In the genomic region with DNA sequence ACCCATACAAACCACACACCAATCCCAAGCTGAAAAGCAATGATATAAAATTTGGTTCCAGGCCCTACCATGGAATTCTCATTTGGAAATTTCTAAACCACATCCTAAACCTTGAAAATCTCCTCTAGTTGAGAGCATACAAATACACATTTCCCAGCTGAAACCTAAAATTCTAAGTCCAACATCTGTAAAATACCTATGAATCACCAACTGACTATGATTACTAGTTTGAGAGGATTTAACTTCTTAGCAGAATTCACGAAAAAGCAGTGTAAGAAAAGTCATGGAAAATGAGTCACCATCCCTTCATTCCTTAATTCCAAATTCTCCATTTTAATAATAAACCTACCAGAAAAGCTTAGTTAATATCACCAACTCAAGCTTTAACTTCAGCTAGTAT, we compare ENCODE assay signal across 16 cellular contexts. TPM values are rescaled to one million over a fixed set of nuclear protein-coding genes. Genes with fewer than 3 reads are reported as not detected.
A peak's percentile ranks its signal among the peaks of the same experiment; 100 is the strongest.
DNase-seq lines count a peak whose midpoint lies in the region; ATAC-seq lines count a peak whose summit lies in the region.
"Had no signal": no experiment of that assay in that cellular context is flagged by ENCODE, and none has a peak within 500 bp of the region (broad histone marks: within the 10 kb centered on the region; RNA-seq: fewer than 3 reads in every experiment).

No MANE protein-coding gene starts in this region.

- H3K4me3 Mint-ChIP-seq in activated CD8-positive, alpha-beta memory T cell treated with anti-CD3 and anti-CD28 coated beads, Interleukin-2, amount 10 ng/mL, durations not matched to agents 7 days and 5 days = no peak overlapping the region
- H3K4me3 Mint-ChIP-seq: B cell had no signal

- peak overlapping the region; percentile 15 for H3K9ac ChIP-seq in skeletal muscle satellite cell (ENCODE audit: low read depth, low read length)

- ATAC-seq in activated CD8-positive, alpha-beta memory T cell treated with anti-CD3 and anti-CD28 coated beads, Interleukin-2, amount 10 ng/mL, durations not matched to agents 7 days and 5 days = no peak
- ATAC-seq: gastroesophageal sphincter, left lung had no signal

- peak overlapping the region; percentile 21 for H3K4me2 ChIP-seq in skeletal muscle satellite cell (ENCODE audit: low read length)

- H3K4me3 ChIP-seq in skeletal muscle satellite cell (ENCODE audit: low read length) = no peak overlapping the region
- H3K4me3 ChIP-seq: gastroesophageal sphincter, left lung had no signal

- peaks cover 37% of the 10 kb centered on the region for H3K4me1 ChIP-seq in skeletal muscle satellite cell (ENCODE audit: control insufficient read depth, insufficient read depth, low read length)

- H3K27me3 Mint-ChIP-seq in activated CD8-positive, alpha-beta memory T cell treated with anti-CD3 and anti-CD28 coated beads, Interleukin-2, amount 10 ng/mL, durations not matched to agents 7 days and 5 days = no peaks in the 10 kb centered on the region
- H3K27me3 Mint-ChIP-seq: B cell had no signal

- H3K9me3 ChIP-seq in skeletal muscle satellite cell (replicated peaks; ENCODE audit: low read length) = no peaks in the 10 kb centered on the region
- H3K9me3 ChIP-seq: gastroesophageal sphincter, left lung had no signal

- DNase-seq in activated CD8-positive, alpha-beta memory T cell treated with anti-CD3 and anti-CD28 coated beads, Interleukin-2, amount 10 ng/mL, durations not matched to agents 7 days and 5 days = no peak
- DNase-seq in activated CD8-positive, alpha-beta memory T cell treated with anti-CD3 and anti-CD28 coated beads for 24 hours = no peak
- DNase-seq in LHCN-M2 (ENCODE audit: low read depth) = peak; percentile 88
- peak; percentile 69 for DNase-seq in dedifferentiated amniotic fluid mesenchymal stem cell (ENCODE audit: extremely low spot score)
- no peak for DNase-seq in Ammon's horn (ENCODE audit: low spot score)
- DNase-seq in NCI-H2029 (lab: John Stamatoyannopoulos, UW) = no peak
- no peak for DNase-seq in middle frontal gyrus (ENCODE audit: extremely low spot score, low spot score)
- DNase-seq: left lung; NCI-H2107; occipital lobe; OCI-M1; stimulated activated CD4-positive, alpha-beta T cell treated with anti-CD3 and anti-CD28 coated beads, Interleukin-2, amount 100 ng/mL, for 48 hours; T1000 had no signal

- H3K36me3 Mint-ChIP-seq in activated CD8-positive, alpha-beta memory T cell treated with anti-CD3 and anti-CD28 coated beads, Interleukin-2, amount 10 ng/mL, durations not matched to agents 7 days and 5 days = peaks cover 43% of the 10 kb centered on the region

- H3K27me3 ChIP-seq in skeletal muscle satellite cell (ENCODE audit: control insufficient read depth, insufficient read depth, low read length) = no peaks in the 10 kb centered on the region
- H3K27me3 ChIP-seq: gastroesophageal sphincter, left lung had no signal

- peaks cover 51% of the 10 kb centered on the region for H3K4me1 Mint-ChIP-seq in activated CD8-positive, alpha-beta memory T cell treated with anti-CD3 and anti-CD28 coated beads, Interleukin-2, amount 10 ng/mL, durations not matched to agents 7 days and 5 days

- H3K27ac Mint-ChIP-seq in activated CD8-positive, alpha-beta memory T cell treated with anti-CD3 and anti-CD28 coated beads, Interleukin-2, amount 10 ng/mL, durations not matched to agents 7 days and 5 days = peak overlapping the region; percentile 44
- H3K27ac Mint-ChIP-seq: B cell had no signal

- no peaks in the 10 kb centered on the region for H3K9me3 Mint-ChIP-seq in activated CD8-positive, alpha-beta memory T cell treated with anti-CD3 and anti-CD28 coated beads, Interleukin-2, amount 10 ng/mL, durations not matched to agents 7 days and 5 days (ENCODE audit: low read depth)

- CTCF ChIA-PET in activated CD8-positive, alpha-beta memory T cell treated with anti-CD3 and anti-CD28 coated beads, Interleukin-2, amount 10 ng/mL, durations not matched to agents 7 days and 5 days (lab: Charles Lee) = interaction anchor here (0.7 to 3.5 kb wide), 9 partner anchors 8 to 128 kb away, joined by 3 to 20 read pairs (median 3); partner anchors contain the start of genes NOL7 and RANBP9

- H3K36me3 ChIP-seq in skeletal muscle satellite cell (ENCODE audit: insufficient read depth, low read length) = no peaks in the 10 kb centered on the region
- H3K36me3 ChIP-seq: gastroesophageal sphincter had no signal

RNA-seq across cellular contexts. Expression of gene RANBP9, which starts 15.4 kb away (rescaled TPM):
- total RNA-seq in activated CD8-positive, alpha-beta memory T cell treated with anti-CD3 and anti-CD28 coated beads, Interleukin-2, amount 10 ng/mL, durations not matched to agents 7 days and 5 days = 10 to 100 TPM; 57.2 to 74.3 TPM
- total RNA-seq in LHCN-M2 (2014; rRNA removed) = 25.5 and 35.9 TPM in 2 replicates
- polyA plus RNA-seq in LHCN-M2 (2012) = 24.2 TPM
- total RNA-seq in skeletal muscle satellite cell (2012; rRNA removed) = 15.5 and 15.7 TPM in 2 replicates

Comparison
In these comparisons a context has a peak if more than half of its experiments do, and no peak if none do; other contexts are left out.
1. DNase-seq: peak in LHCN-M2 (single experiment) and dedifferentiated amniotic fluid mesenchymal stem cell (single experiment); none in activated CD8-positive, alpha-beta memory T cell treated with anti-CD3 and anti-CD28 coated beads, Interleukin-2, amount 10 ng/mL, durations not matched to agents 7 days and 5 days (single experiment), activated CD8-positive, alpha-beta memory T cell treated with anti-CD3 and anti-CD28 coated beads for 24 hours (single experiment), Ammon's horn (single experiment), NCI-H2029 (single experiment) and middle frontal gyrus (single experiment).